2 cellular contexts compared by ENCODE assay signal in genomic region chr3:165439765-165440164, GRCh38.
TF ChIP-seq lines count a peak whose summit lies in the region.

No MANE protein-coding gene starts in this region.

TF ChIP-seq in A549, 52 proteins besides CTCF, POLR2A, EP300 and RAD21:
- TF ChIP-seq RFX5 (IDR thresholded peaks at IDR 0.05) (no peak), ATOH8 (CRISPR knock-in tag; IDR thresholded peaks at IDR 0.05; ENCODE audit: low read depth) (no peak), EHF (CRISPR knock-in tag; IDR thresholded peaks at IDR 0.05) (no peak), TFCP2L1 (CRISPR knock-in tag; IDR thresholded peaks at IDR 0.05) (no peak), NPAS2 (CRISPR knock-in tag; IDR thresholded peaks at IDR 0.05; ENCODE audit: borderline replicate concordance) (no peak), FOXS1 (CRISPR knock-in tag; IDR thresholded peaks at IDR 0.05) (no peak), SMC3 (IDR thresholded peaks at IDR 0.05) (no peak), KDM1A (IDR thresholded peaks at IDR 0.05; ENCODE audit: low read depth) (no peak), ZC3H11A (IDR thresholded peaks at IDR 0.05) (no peak)
TF ChIP-seq in A549: peak in this region for 0.

TF ChIP-seq in SK-N-SH, 30 proteins besides CTCF, POLR2A, EP300 and RAD21:
- no peak for TF ChIP-seq POLR2AphosphoS5 (IDR thresholded peaks at IDR 0.05; ENCODE audit: low read depth, low read length)
- TF ChIP-seq PBX3 (IDR thresholded peaks at IDR 0.05), result no peak
- no peak for TF ChIP-seq CHD2 (IDR thresholded peaks at IDR 0.05; ENCODE audit: low read length, partially characterized antibody)
- no peak for TF ChIP-seq FOSL2 (IDR thresholded peaks at IDR 0.05; ENCODE audit: borderline replicate concordance, low read depth)
- no peak for TF ChIP-seq YY1 (IDR thresholded peaks at IDR 0.05; ENCODE audit: low read depth)
- no peak for TF ChIP-seq MEF2A (IDR thresholded peaks at IDR 0.05; ENCODE audit: borderline replicate concordance, low read depth)
- TF ChIP-seq FOXM1 (IDR thresholded peaks at IDR 0.05; ENCODE audit: low read depth), result no peak
- no peak for TF ChIP-seq NFIC (IDR thresholded peaks at IDR 0.05; ENCODE audit: borderline replicate concordance)
- TF ChIP-seq MAX (IDR thresholded peaks at IDR 0.05; ENCODE audit: low read depth), result no peak
- no peak for TF ChIP-seq NRF1 (IDR thresholded peaks at IDR 0.05; ENCODE audit: low read depth, low read length)
- TF ChIP-seq RFX5 (IDR thresholded peaks at IDR 0.05; ENCODE audit: low read length), result no peak
- TF ChIP-seq SMC3 (IDR thresholded peaks at IDR 0.05; ENCODE audit: low read depth, low read length), result no peak
- TF ChIP-seq JUND (IDR thresholded peaks at IDR 0.05), result no peak
- TF ChIP-seq USF2 (IDR thresholded peaks at IDR 0.05; ENCODE audit: borderline replicate concordance, low read depth, low read length), result no peak
- no peak for TF ChIP-seq FOXJ3 (CRISPR knock-in tag; IDR thresholded peaks at IDR 0.05)
- no peak for TF ChIP-seq ZBTB33 (IDR thresholded peaks at IDR 0.05; ENCODE audit: borderline replicate concordance, low read depth)
